Comparison of ENCODE assay signal across 1 cellular context in the genomic region with DNA sequence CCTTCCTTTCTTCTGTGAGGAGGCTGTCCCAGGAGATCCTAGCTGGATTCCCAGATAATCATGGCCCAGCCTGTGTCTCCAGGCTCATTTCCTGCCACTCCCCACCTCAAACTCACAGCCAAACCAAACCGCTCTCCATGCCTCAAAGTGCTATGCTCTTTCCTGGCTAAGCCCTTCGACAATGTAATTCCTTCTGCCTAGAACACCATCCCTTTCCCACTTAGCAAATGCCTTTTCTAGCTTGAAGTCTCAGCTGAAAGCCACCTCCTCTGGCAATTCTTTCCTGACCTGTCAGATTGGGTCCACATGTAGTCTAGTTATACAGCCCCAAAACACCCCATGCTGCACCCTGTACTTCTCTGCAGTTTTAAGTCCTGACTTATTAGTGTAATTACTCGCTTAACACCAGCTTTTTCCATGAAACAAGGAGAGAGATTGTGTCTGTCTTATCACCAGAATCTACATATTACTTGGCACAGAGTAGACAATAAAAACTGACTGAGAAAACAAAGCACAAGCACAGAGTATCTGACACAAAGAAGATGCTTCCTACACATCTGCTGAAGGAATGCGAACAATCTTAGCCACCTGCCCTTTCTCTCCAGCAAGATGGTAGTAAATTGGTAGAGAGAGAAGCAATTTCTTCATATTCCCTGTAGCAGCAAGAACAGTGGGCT.
TF ChIP-seq lines count a peak whose summit lies in the region.

No MANE protein-coding gene starts in this region.

TF ChIP-seq in GM12878, 131 proteins besides CTCF, POLR2A, EP300 and RAD21:
- TF ChIP-seq FOS (IDR thresholded peaks at IDR 0.05; ENCODE audit: borderline replicate concordance, extremely low read depth, insufficient read length) = no peak
- no peak for TF ChIP-seq KDM1A (IDR thresholded peaks at IDR 0.05; ENCODE audit: borderline replicate concordance)
- TF ChIP-seq, protein P1, sequence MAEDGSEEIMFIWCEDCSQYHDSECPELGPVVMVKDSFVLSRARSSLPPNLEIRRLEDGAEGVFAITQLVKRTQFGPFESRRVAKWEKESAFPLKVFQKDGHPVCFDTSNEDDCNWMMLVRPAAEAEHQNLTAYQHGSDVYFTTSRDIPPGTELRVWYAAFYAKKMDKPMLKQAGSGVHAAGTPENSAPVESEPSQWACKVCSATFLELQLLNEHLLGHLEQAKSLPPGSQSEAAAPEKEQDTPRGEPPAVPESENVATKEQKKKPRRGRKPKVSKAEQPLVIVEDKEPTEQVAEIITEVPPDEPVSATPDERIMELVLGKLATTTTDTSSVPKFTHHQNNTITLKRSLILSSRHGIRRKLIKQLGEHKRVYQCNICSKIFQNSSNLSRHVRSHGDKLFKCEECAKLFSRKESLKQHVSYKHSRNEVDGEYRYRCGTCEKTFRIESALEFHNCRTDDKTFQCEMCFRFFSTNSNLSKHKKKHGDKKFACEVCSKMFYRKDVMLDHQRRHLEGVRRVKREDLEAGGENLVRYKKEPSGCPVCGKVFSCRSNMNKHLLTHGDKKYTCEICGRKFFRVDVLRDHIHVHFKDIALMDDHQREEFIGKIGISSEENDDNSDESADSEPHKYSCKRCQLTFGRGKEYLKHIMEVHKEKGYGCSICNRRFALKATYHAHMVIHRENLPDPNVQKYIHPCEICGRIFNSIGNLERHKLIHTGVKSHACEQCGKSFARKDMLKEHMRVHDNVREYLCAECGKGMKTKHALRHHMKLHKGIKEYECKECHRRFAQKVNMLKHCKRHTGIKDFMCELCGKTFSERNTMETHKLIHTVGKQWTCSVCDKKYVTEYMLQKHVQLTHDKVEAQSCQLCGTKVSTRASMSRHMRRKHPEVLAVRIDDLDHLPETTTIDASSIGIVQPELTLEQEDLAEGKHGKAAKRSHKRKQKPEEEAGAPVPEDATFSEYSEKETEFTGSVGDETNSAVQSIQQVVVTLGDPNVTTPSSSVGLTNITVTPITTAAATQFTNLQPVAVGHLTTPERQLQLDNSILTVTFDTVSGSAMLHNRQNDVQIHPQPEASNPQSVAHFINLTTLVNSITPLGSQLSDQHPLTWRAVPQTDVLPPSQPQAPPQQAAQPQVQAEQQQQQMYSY (CRISPR knock-in tag; IDR thresholded peaks at IDR 0.05) = no peak
- no peak for TF ChIP-seq MYC (IDR thresholded peaks at IDR 0.05; ENCODE audit: insufficient read depth, insufficient read length, insufficient replicate concordance, low read length, severe bottlenecking)
- no peak for TF ChIP-seq SMARCA5 (IDR thresholded peaks at IDR 0.05)
- TF ChIP-seq POLR2AphosphoS5 (IDR thresholded peaks at IDR 0.05; ENCODE audit: low read length) = no peak
